In genomic region chr3:129323651-129324294, GRCh38 we compare ENCODE assay signal across 14 cellular contexts. TPM values are rescaled to one million over a fixed set of nuclear protein-coding genes. Genes with fewer than 3 reads are reported as not detected.
DNase-seq lines count a peak whose midpoint lies in the region; ATAC-seq and TF ChIP-seq lines count a peak whose summit lies in the region.
"Had no signal": no experiment of that assay in that cellular context is flagged by ENCODE, and none has a peak within 500 bp of the region (broad histone marks: within the 10 kb centered on the region; RNA-seq: fewer than 3 reads in every experiment).

No MANE protein-coding gene starts in this region.

- H3K4me2 ChIP-seq in OCI-LY3 (ENCODE audit: low read length) (0 out of 2 replicates have a peak overlapping the region, but pooled peaks have one; percentile 3), neuronal stem cell (ENCODE audit: insufficient read depth, low read length, poor library complexity, severe bottlenecking) (no peak overlapping the region)

- H3K36me3 ChIP-seq in BJ (ENCODE audit: control insufficient read depth, insufficient read depth, low read length) (peaks cover 1% of the 10 kb centered on the region; the same call in 1 of the 2 replicates), OCI-LY3 (replicated peaks; ENCODE audit: low read depth, low read length) (no peaks in the 10 kb centered on the region), neuronal stem cell (replicated peaks in 1 of 2; ENCODE audit: control insufficient read depth in 2 of 2, insufficient read depth in 2 of 2, low read length in 2 of 2) (peaks cover 31 to 51% of the 10 kb centered on the region in 2 donors)
- H3K36me3 ChIP-seq: uterus had no signal

- CTCF ChIA-PET in BJ (lab: Yijun Ruan, JAX) = interaction anchor here (0.8 to 1.1 kb wide), 3 partner anchors 10 to 353 kb away, joined by 3 to 5 read pairs (median 3); no protein-coding TSS in a partner anchor

- H3K4ac ChIP-seq in neuronal stem cell (ENCODE audit: low read length) = no peak overlapping the region

- H3K4me1 ChIP-seq in OCI-LY3 (ENCODE audit: low read length) (peaks cover 4% of the 10 kb centered on the region; the same call in 1 of the 2 replicates), neuronal stem cell (ENCODE audit: control insufficient read depth in 2 of 2, insufficient read depth in 1 of 2, low read depth in 1 of 2, low read length in 2 of 2) (no peaks in the 10 kb centered on the region)
- H3K4me1 ChIP-seq: uterus had no signal

- intact Hi-C loops in left colon (cut with DNase I, micrococcal nuclease) = no loop called here

- H2BK5ac ChIP-seq in neuronal stem cell (ENCODE audit: low read length) = no peak overlapping the region

- H3K27me3 ChIP-seq in BJ (ENCODE audit: control insufficient read depth, insufficient read depth, low read length) = no peaks in the 10 kb centered on the region
- peaks cover 25% of the 10 kb centered on the region for H3K27me3 ChIP-seq in OCI-LY3 (ENCODE audit: low read depth, low read length)
- H3K27me3 ChIP-seq in neuronal stem cell (ENCODE audit: control insufficient read depth in 3 of 3, insufficient read depth in 3 of 3, low read depth in 1 of 3, low read length in 3 of 3) = peaks cover 0 to 2% (median 0%) of the 10 kb centered on the region in 3 experiments
- H3K27me3 ChIP-seq: uterus had no signal

- WGBS in neuronal stem cell (ENCODE audit: extremely low coverage in 2 of 2, insufficient read length in 2 of 2, insufficient replicate concordance in 1 of 2), 2 donors = no CpG with 5 or more reads among the region's 12 CpGs

- H2BK12ac ChIP-seq in neuronal stem cell (ENCODE audit: low read length) = no peak overlapping the region

- H4K20me1 ChIP-seq in OCI-LY3 (ENCODE audit: insufficient read depth, low read length) = no peaks in the 10 kb centered on the region

- H3K4me3 ChIP-seq in BJ (ENCODE audit: low read depth, low read length) = no peak overlapping the region
- no peak overlapping the region for H3K4me3 ChIP-seq in OCI-LY3 (ENCODE audit: low read length)
- no peak overlapping the region for H3K4me3 ChIP-seq in neuronal stem cell (ENCODE audit: low read length in 2 of 2)
- H3K4me3 ChIP-seq: uterus had no signal

- no peak overlapping the region for H4K8ac ChIP-seq in neuronal stem cell (ENCODE audit: low read depth, low read length)

- no peak overlapping the region for H4K91ac ChIP-seq in neuronal stem cell (ENCODE audit: low read depth, low read length, poor library complexity)

- H2BK120ac ChIP-seq in neuronal stem cell (ENCODE audit: low read depth, low read length) = no peak overlapping the region

- peaks cover 9% of the 10 kb centered on the region for H3K79me1 ChIP-seq in neuronal stem cell (ENCODE audit: low read depth, low read length)

- H3K9me3 ChIP-seq in OCI-LY3 (ENCODE audit: insufficient read depth, low read length) = no peaks in the 10 kb centered on the region
- H3K9me3 ChIP-seq in neuronal stem cell (replicated peaks in 1 of 2; ENCODE audit: control insufficient read depth in 2 of 2, insufficient read depth in 1 of 2, low read depth in 1 of 2, low read length in 2 of 2) = peaks cover 0 to 3% of the 10 kb centered on the region in 2 donors
- H3K9me3 ChIP-seq: uterus had no signal

- TF ChIP-seq CTCF in BJ (IDR thresholded peaks at IDR 0.05; ENCODE audit: insufficient read depth, low read depth, low read length) = peak; percentile 37; the same call in 1 of the 2 replicates
- peak; percentile 40 for TF ChIP-seq CTCF in OCI-LY3 (IDR thresholded peaks at IDR 0.05; ENCODE audit: low read depth, low read length)

- H3K14ac ChIP-seq in neuronal stem cell (ENCODE audit: low read length) = no peak overlapping the region

- no peak overlapping the region for H2AK5ac ChIP-seq in neuronal stem cell (ENCODE audit: low read depth, low read length)

- peak; percentile 21 for ATAC-seq in left colon
- no peak for ATAC-seq in HG03460 (IDR thresholded peaks at IDR 0.05; ENCODE audit: unreplicated experiment)
- no peak for ATAC-seq in GM21447 (IDR thresholded peaks at IDR 0.05; ENCODE audit: unreplicated experiment)
- ATAC-seq: natural killer cell treated with Interleukin-12 subunit alpha and Interleukin-12 subunit beta and Interleukin-15 and Interleukin-18, amount 100 ng/mL, for 72 hours had no signal

- POLR2A ChIA-PET in BJ (lab: Charles Lee) = no interaction called here

- H2BK15ac ChIP-seq in neuronal stem cell (ENCODE audit: low read length) = no peak overlapping the region

- no peaks in the 10 kb centered on the region for H3K79me2 ChIP-seq in OCI-LY3 (ENCODE audit: low read length)

- H3K18ac ChIP-seq in neuronal stem cell (ENCODE audit: low read length) = no peak overlapping the region

- H2AFZ ChIP-seq in OCI-LY3 (ENCODE audit: low read depth, low read length) (no peak overlapping the region), neuronal stem cell (ENCODE audit: low read length) (no peak overlapping the region)

- DNase-seq in BJ (ENCODE audit: low read depth) (no peak), GM19240 (ENCODE audit: insufficient read length, low spot score) (peak; percentile 61), left colon (no peak), NCI-H146 (lab: John Stamatoyannopoulos, UW) (no peak), neuronal stem cell (ENCODE audit: low spot score) (no peak)
- DNase-seq: activated CD4-positive, alpha-beta memory T cell treated with anti-CD3 and anti-CD28 coated beads for 36 hours; activated naive CD4-positive, alpha-beta T cell; CD8-positive, alpha-beta memory T cell; NCI-H526 treated with DMSO at 0.1 percent for 48 hours; uterus had no signal

- H3K23ac ChIP-seq in neuronal stem cell (ENCODE audit: low read depth, low read length, poor library complexity) = no peak overlapping the region

- H3K9ac ChIP-seq in OCI-LY3 (ENCODE audit: low read length) (no peak overlapping the region), neuronal stem cell (ENCODE audit: low read depth, low read length, poor library complexity) (no peak overlapping the region)

- H3K27ac ChIP-seq in OCI-LY3 (ENCODE audit: low read length) (no peak overlapping the region), neuronal stem cell (replicated peaks; ENCODE audit: low read length) (no peak overlapping the region)
- H3K27ac ChIP-seq: uterus had no signal

RNA-seq across cellular contexts. Expression of gene HMCES, which starts 45.1 kb away (rescaled TPM):
- 23.1 and 27.2 TPM in 2 replicates for polyA plus RNA-seq in BJ (2011; rRNA removed)
- polyA minus RNA-seq in BJ (2011; rRNA and poly(A)+ RNA removed) = 5.3 and 9.3 TPM in 2 replicates
- 10 to 100 TPM; 42.3 to 44.2 TPM for total RNA-seq in left colon
- polyA plus RNA-seq in neuronal stem cell (2013, experiment 1 of 2) = 26.8 TPM
- polyA plus RNA-seq in neuronal stem cell (2013, experiment 2 of 2) = 25.4 TPM
